Comparison of ENCODE assay signal across 19 cellular contexts in genomic region chr3:177124882-177125281, GRCh38.
DNase-seq lines count a peak whose midpoint lies in the region; ATAC-seq and TF ChIP-seq lines count a peak whose summit lies in the region.
"Had no signal": no experiment of that assay in that cellular context is flagged by ENCODE, and none has a peak within 500 bp of the region (broad histone marks: within the 10 kb centered on the region; RNA-seq: fewer than 3 reads in every experiment).

No MANE protein-coding gene starts in this region.

- no peak overlapping the region for H3K4me3 Mint-ChIP-seq in CD4-positive, alpha-beta T cell
- peak overlapping the region; percentile 20 for H3K4me3 Mint-ChIP-seq in activated naive CD8-positive, alpha-beta T cell
- H3K4me3 Mint-ChIP-seq: neural crest cell had no signal

- ATAC-seq in CD4-positive, alpha-beta T cell (ENCODE audit: poor library complexity), result no peak
- ATAC-seq in GM21526 (IDR thresholded peaks at IDR 0.05; ENCODE audit: low FRiP score, unreplicated experiment), result no peak

- no peak for TF ChIP-seq CTCF in CD4-positive, alpha-beta T cell (IDR thresholded peaks at IDR 0.05)
- TF ChIP-seq CTCF in fibroblast of the aortic adventitia (IDR thresholded peaks at IDR 0.05; ENCODE audit: insufficient read depth, low read length), result no peak

- no peaks in the 10 kb centered on the region for H3K27me3 Mint-ChIP-seq in CD4-positive, alpha-beta T cell
- H3K27me3 Mint-ChIP-seq in activated naive CD8-positive, alpha-beta T cell, result no peaks in the 10 kb centered on the region

- intact Hi-C loops in CD4-positive, alpha-beta T cell (cut with DNase I, micrococcal nuclease), result loop anchor here in 1 of 2 experiments (10.0 kb wide), 1 partner anchor 230 kb away; no protein-coding TSS in a partner anchor

- CTCF ChIA-PET in CD4-positive, alpha-beta T cell (lab: Charles Lee), result interaction anchor here (2.2 kb wide), 1 partner anchor 15 kb away, joined by 5 read pairs; no protein-coding TSS in a partner anchor

- H3K79me2 ChIP-seq in ACC112 (ENCODE audit: control insufficient read depth, insufficient read depth, low read length, unreplicated experiment), result peaks cover 89% of the 10 kb centered on the region

- H3K36me3 ChIP-seq in ACC112 (ENCODE audit: insufficient read depth, low read length), result peaks cover 18% of the 10 kb centered on the region
- H3K36me3 ChIP-seq: brain microvascular endothelial cell, prostate gland had no signal

- H3K27ac Mint-ChIP-seq in CD4-positive, alpha-beta T cell, result peak overlapping the region; percentile 11
- peak overlapping the region; percentile 64 for H3K27ac Mint-ChIP-seq in activated naive CD8-positive, alpha-beta T cell

- no peaks in the 10 kb centered on the region for H3K9me3 ChIP-seq in CD4-positive, alpha-beta T cell (ENCODE audit: control insufficient read depth, low read length)
- H3K9me3 ChIP-seq: prostate gland had no signal

- peaks cover 19% of the 10 kb centered on the region for H3K36me3 Mint-ChIP-seq in CD4-positive, alpha-beta T cell (ENCODE audit: low read depth)
- H3K36me3 Mint-ChIP-seq in activated naive CD8-positive, alpha-beta T cell, result peaks cover 14% of the 10 kb centered on the region

- peaks cover 91% of the 10 kb centered on the region for H3K4me1 Mint-ChIP-seq in CD4-positive, alpha-beta T cell (ENCODE audit: low read depth)
- H3K4me1 Mint-ChIP-seq in activated naive CD8-positive, alpha-beta T cell (ENCODE audit: low read depth), result peaks cover 90% of the 10 kb centered on the region

- H3K4me1 ChIP-seq in ACC112 (ENCODE audit: control insufficient read depth, insufficient read depth, low read length, unreplicated experiment), result peaks cover 51% of the 10 kb centered on the region

- no peaks in the 10 kb centered on the region for H3K27me3 ChIP-seq in ACC112 (ENCODE audit: insufficient read depth, low read length)
- no peaks in the 10 kb centered on the region for H3K27me3 ChIP-seq in CD4-positive, alpha-beta T cell (ENCODE audit: control insufficient read depth, insufficient read depth, low read length)
- H3K27me3 ChIP-seq: brain microvascular endothelial cell had no signal

- no peak for DNase-seq in CD4-positive, alpha-beta T cell
- DNase-seq in fibroblast of the aortic adventitia (ENCODE audit: low read depth), result peak; percentile 45
- no peak for DNase-seq in SW480 (ENCODE audit: low spot score)
- DNase-seq in SW 1271 (lab: John Stamatoyannopoulos, UW), result no peak
- DNase-seq in NCI-H1436 treated with DMSO at 0.1 percent for 48 hours (lab: John Stamatoyannopoulos, UW), result no peak
- DNase-seq: activated CD4-positive, CD25-positive, alpha-beta regulatory T cell; activated naive CD4-positive, alpha-beta T cell; brain microvascular endothelial cell; mesendoderm; NCI-H1417 treated with DMSO at 0.1 percent for 48 hours; NCI-H82; SIG-M5; stimulated activated CD4-positive, alpha-beta T cell treated with anti-CD3 and anti-CD28 coated beads, Interleukin-2, amount 100 ng/mL, for 48 hours had no signal

- no peaks in the 10 kb centered on the region for H3K9me3 Mint-ChIP-seq in CD4-positive, alpha-beta T cell
- H3K9me3 Mint-ChIP-seq in activated naive CD8-positive, alpha-beta T cell (ENCODE audit: low read depth), result no peaks in the 10 kb centered on the region
- H3K9me3 Mint-ChIP-seq: neural crest cell had no signal

- peak overlapping the region; percentile 76 for H3K27ac ChIP-seq in ACC112 (ENCODE audit: low read depth, low read length)
- no peak overlapping the region for H3K27ac ChIP-seq in CD4-positive, alpha-beta T cell (ENCODE audit: low read depth, low read length)
- H3K27ac ChIP-seq: prostate gland, skin epidermis had no signal

- H3K4me3 ChIP-seq in ACC112 (ENCODE audit: low read depth, low read length), result peak overlapping the region; percentile 36; the same call in 1 of the 2 replicates
- no peak overlapping the region for H3K4me3 ChIP-seq in fibroblast of the aortic adventitia (ENCODE audit: low read depth, low read length)
- H3K4me3 ChIP-seq: prostate gland, skin epidermis had no signal

- POLR2A ChIA-PET in CD4-positive, alpha-beta T cell (lab: Charles Lee), result interaction anchor here (0.9 to 1.2 kb wide), 3 partner anchors 25 to 235 kb away, joined by 3 to 4 read pairs (median 3); partner anchors contain the start of gene TBL1XR1

- H2AFZ ChIP-seq in ACC112 (ENCODE audit: low read length, unreplicated experiment), result no peak overlapping the region
